1 cellular context compared by ENCODE assay signal in genomic region chr20:29079769-29080690, GRCh38.
TF ChIP-seq lines count a peak whose summit lies in the region.

No MANE protein-coding gene starts in this region.

TF ChIP-seq in HepG2, 621 proteins besides CTCF, POLR2A, EP300 and RAD21 (continued from another document and continues in another):
- TF ChIP-seq ARID4A (CRISPR knock-in tag; IDR thresholded peaks at IDR 0.05; ENCODE audit: borderline replicate concordance) (peak; percentile 73; the same call in 1 of the 2 replicates), E2F5 (CRISPR knock-in tag; conservative IDR thresholded peaks at IDR 0.05) (0 out of 2 replicates have a peak, but pooled peaks have one; percentile 44), ZNF138 (CRISPR knock-in tag; IDR thresholded peaks at IDR 0.05; ENCODE audit: low read depth) (no peak), MTF2 (CRISPR knock-in tag; IDR thresholded peaks at IDR 0.05; ENCODE audit: borderline replicate concordance) (peak; percentile 37; the same call in 1 of the 2 replicates), GABPB1 (CRISPR knock-in tag; IDR thresholded peaks at IDR 0.05) (peak; percentile 92), ZNF652 (CRISPR knock-in tag; IDR thresholded peaks at IDR 0.05; ENCODE audit: borderline replicate concordance, low read depth) (no peak), ATF7-NPFF (CRISPR knock-in tag; IDR thresholded peaks at IDR 0.05; ENCODE audit: low read depth) (peak; percentile 72; the same call in 1 of the 2 replicates), ZMYM3 (CRISPR knock-in tag; IDR thresholded peaks at IDR 0.05) (peak; percentile 34; the same call in 1 of the 2 replicates), HOXA5 (CRISPR knock-in tag; IDR thresholded peaks at IDR 0.05) (peak; percentile 75; the same call in 1 of the 2 replicates), KLF13 (CRISPR knock-in tag; IDR thresholded peaks at IDR 0.05) (0 out of 2 replicates have a peak, but pooled peaks have one; percentile 38), RFXAP (CRISPR knock-in tag; IDR thresholded peaks at IDR 0.05; ENCODE audit: borderline replicate concordance) (peak; percentile 72; the same call in 1 of the 2 replicates), KMT2B (CRISPR knock-in tag; IDR thresholded peaks at IDR 0.05) (peak; percentile 78), ZMAT3 (CRISPR knock-in tag; conservative IDR thresholded peaks at IDR 0.05) (peak; percentile 76; the same call in 1 of the 2 replicates), ZNF30 (CRISPR knock-in tag; IDR thresholded peaks at IDR 0.05) (no peak), ZGPAT (CRISPR knock-in tag; IDR thresholded peaks at IDR 0.05) (peak; percentile 76; the same call in 1 of the 2 replicates), ZNF501 (CRISPR knock-in tag; IDR thresholded peaks at IDR 0.05) (0 out of 2 replicates have a peak, but pooled peaks have one; percentile 33), ZNF451 (CRISPR knock-in tag; IDR thresholded peaks at IDR 0.05) (no peak), HNRNPH1 (optimal IDR thresholded peaks at IDR 0.05; ENCODE audit: low read depth, low read length) (no peak), NR1H2 (CRISPR knock-in tag; IDR thresholded peaks at IDR 0.05; ENCODE audit: borderline replicate concordance, low read depth) (no peak), ZBTB3 (CRISPR knock-in tag; IDR thresholded peaks at IDR 0.05; ENCODE audit: borderline replicate concordance, low read depth) (no peak), ZNF687 (CRISPR knock-in tag; IDR thresholded peaks at IDR 0.05) (peak; percentile 86), GLI4 (CRISPR knock-in tag; IDR thresholded peaks at IDR 0.05; ENCODE audit: borderline replicate concordance) (0 out of 2 replicates have a peak, but pooled peaks have one; percentile 47), FOXP1 (IDR thresholded peaks at IDR 0.05) (no peak), FOXP1 (CRISPR knock-in tag; IDR thresholded peaks at IDR 0.05) (no peak), SNAPC2 (CRISPR knock-in tag; IDR thresholded peaks at IDR 0.05) (no peak), ARNT2 (CRISPR knock-in tag; IDR thresholded peaks at IDR 0.05; ENCODE audit: low read depth) (peak; percentile 66; the same call in 1 of the 2 replicates), ZNF331 (CRISPR knock-in tag; IDR thresholded peaks at IDR 0.05) (no peak), POGK (CRISPR knock-in tag; conservative IDR thresholded peaks at IDR 0.05) (peak; percentile 77; the same call in 1 of the 2 replicates), RBM39 (IDR thresholded peaks at IDR 0.05; ENCODE audit: low read depth, low read length, poor library complexity, severe bottlenecking) (peak; percentile 32), ZFYVE20 (CRISPR knock-in tag; IDR thresholded peaks at IDR 0.05; ENCODE audit: borderline replicate concordance, low read depth) (no peak), TBX2 (CRISPR knock-in tag; IDR thresholded peaks at IDR 0.05; ENCODE audit: borderline replicate concordance) (0 out of 2 replicates have a peak, but pooled peaks have one; percentile 35), ZNF280B (CRISPR knock-in tag; IDR thresholded peaks at IDR 0.05; ENCODE audit: borderline replicate concordance) (no peak), KLF11 (CRISPR knock-in tag; IDR thresholded peaks at IDR 0.05) (0 out of 2 replicates have a peak, but pooled peaks have one; percentile 36), ZNF441 (CRISPR knock-in tag; IDR thresholded peaks at IDR 0.05; ENCODE audit: borderline replicate concordance) (peak; percentile 17; the same call in 1 of the 2 replicates), HMG20A (CRISPR knock-in tag; IDR thresholded peaks at IDR 0.05; ENCODE audit: borderline replicate concordance) (no peak), CBX5 (CRISPR knock-in tag; IDR thresholded peaks at IDR 0.05; ENCODE audit: borderline replicate concordance) (peak; percentile 70; the same call in 1 of the 2 replicates), SIN3A (IDR thresholded peaks at IDR 0.05; ENCODE audit: borderline replicate concordance, low read depth, low read length) (peak; percentile 89; the same call in 1 of the 2 replicates), ZNF205 (CRISPR knock-in tag; IDR thresholded peaks at IDR 0.05) (0 out of 2 replicates have a peak, but pooled peaks have one; percentile 57), ARID5B (CRISPR knock-in tag; IDR thresholded peaks at IDR 0.05) (peak; percentile 52; the same call in 1 of the 2 replicates), SATB2 (CRISPR knock-in tag; IDR thresholded peaks at IDR 0.05) (no peak), TP53 (CRISPR knock-in tag; conservative IDR thresholded peaks at IDR 0.05) (0 out of 2 replicates have a peak, but pooled peaks have one; percentile 52), PAF1 (CRISPR knock-in tag; IDR thresholded peaks at IDR 0.05) (no peak), YY1 (IDR thresholded peaks at IDR 0.05; ENCODE audit: insufficient read depth, insufficient replicate concordance, low read depth, low read length) (peak; percentile 37), MED1 (CRISPR knock-in tag; IDR thresholded peaks at IDR 0.05) (peak; percentile 46; the same call in 1 of the 2 replicates), CC2D1A (CRISPR knock-in tag; IDR thresholded peaks at IDR 0.05) (no peak), MEIS2 (CRISPR knock-in tag; IDR thresholded peaks at IDR 0.05) (0 out of 2 replicates have a peak, but pooled peaks have one; percentile 51), FOXM1 (CRISPR knock-in tag; IDR thresholded peaks at IDR 0.05) (no peak), ZFY (CRISPR knock-in tag; IDR thresholded peaks at IDR 0.05) (peak; percentile 50; the same call in 1 of the 2 replicates), ZKSCAN5 (CRISPR knock-in tag; IDR thresholded peaks at IDR 0.05) (no peak)
